ENCODE assay signal across 13 cellular contexts in genomic region chr11:34330653-34331052, GRCh38.
"Had no signal": no experiment of that assay in that cellular context is flagged by ENCODE, and none has a peak within 500 bp of the region (broad histone marks: within the 10 kb centered on the region; RNA-seq: fewer than 3 reads in every experiment).

No MANE protein-coding gene starts in this region.

- H3K27ac ChIP-seq: cardiac muscle cell, dorsolateral prefrontal cortex, stomach had no signal

- H3K9me3 ChIP-seq: stomach had no signal

- DNase-seq: activated CD4-positive, CD25-positive, alpha-beta regulatory T cell treated with anti-CD3 and anti-CD28 coated beads, Interleukin-2, amount 50 U/mL, for 72 hours; activated naive CD4-positive, alpha-beta T cell treated with Interleukin-2 at 50 U/mL for 16 hours; activated naive CD8-positive, alpha-beta T cell treated with anti-CD3 and anti-CD28 coated beads, Interleukin-2, amount 50 U/mL, for 24 hours; dorsolateral prefrontal cortex; endodermal cell; head of caudate nucleus; stimulated activated CD4-positive, alpha-beta T cell treated with anti-CD3 and anti-CD28 coated beads, Interleukin-12 subunit alpha, Interleukin-12 subunit beta, amount 100 ng/mL, for 4 hours; stimulated activated CD4-positive, alpha-beta T cell treated with anti-CD3 and anti-CD28 coated beads, Interleukin-2, amount 100 ng/mL, for 24 hours; stomach had no signal

- H3K36me3 ChIP-seq: cardiac muscle cell, stomach had no signal

- H3K27ac Mint-ChIP-seq: activated naive CD8-positive, alpha-beta T cell treated with anti-CD3 and anti-CD28 coated beads, Interleukin-2, amount 50 U/mL, for 24 hours; activated T-helper 17 cell treated with anti-CD3 and anti-CD28 coated beads, Interleukin-2, amount 50 U/mL, for 72 hours; endodermal cell; mesothelial cell of epicardium had no signal

- H3K4me3 Mint-ChIP-seq: activated naive CD8-positive, alpha-beta T cell treated with anti-CD3 and anti-CD28 coated beads, Interleukin-2, amount 50 U/mL, for 24 hours; activated T-helper 17 cell treated with anti-CD3 and anti-CD28 coated beads, Interleukin-2, amount 50 U/mL, for 72 hours; endodermal cell; mesothelial cell of epicardium had no signal

- ATAC-seq: activated naive CD8-positive, alpha-beta T cell treated with anti-CD3 and anti-CD28 coated beads, Interleukin-2, amount 50 U/mL, for 24 hours; activated T-helper 17 cell treated with anti-CD3 and anti-CD28 coated beads, Interleukin-2, amount 50 U/mL, for 72 hours had no signal

- H3K27me3 ChIP-seq: cardiac muscle cell, dorsolateral prefrontal cortex, stomach had no signal

- H3K9me3 Mint-ChIP-seq: activated naive CD8-positive, alpha-beta T cell treated with anti-CD3 and anti-CD28 coated beads, Interleukin-2, amount 50 U/mL, for 24 hours; activated T-helper 17 cell treated with anti-CD3 and anti-CD28 coated beads, Interleukin-2, amount 50 U/mL, for 72 hours; endodermal cell; mesothelial cell of epicardium had no signal

- H3K36me3 Mint-ChIP-seq: mesothelial cell of epicardium had no signal

- H3K4me3 ChIP-seq: cardiac muscle cell, dorsolateral prefrontal cortex, lung, stomach had no signal
